ENCODE assay signal across 1 cellular context in the genomic region with DNA sequence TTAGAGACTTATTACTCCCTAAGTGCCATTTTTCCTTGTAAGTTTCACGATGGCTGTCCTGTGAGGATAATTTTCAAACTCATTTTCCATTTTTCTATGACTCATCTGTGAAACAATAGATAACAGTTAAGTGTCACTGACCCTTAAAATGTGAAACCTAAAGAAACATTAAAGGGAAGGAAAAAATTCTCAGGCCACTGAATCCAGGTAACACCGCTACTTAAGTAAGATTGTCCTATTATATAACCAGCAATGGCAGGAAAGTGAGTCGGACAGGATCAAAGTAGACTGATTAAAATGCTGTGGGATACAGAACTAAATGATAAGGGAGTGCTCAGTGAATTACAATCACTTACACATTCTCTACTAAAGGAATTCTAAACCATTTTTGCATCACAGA.
TF ChIP-seq lines count a peak whose summit lies in the region.

No MANE protein-coding gene starts in this region.

TF ChIP-seq in K562, 482 proteins besides CTCF, POLR2A, EP300 and RAD21 (continued from another document and continues in another):
- TF ChIP-seq, protein P1, sequence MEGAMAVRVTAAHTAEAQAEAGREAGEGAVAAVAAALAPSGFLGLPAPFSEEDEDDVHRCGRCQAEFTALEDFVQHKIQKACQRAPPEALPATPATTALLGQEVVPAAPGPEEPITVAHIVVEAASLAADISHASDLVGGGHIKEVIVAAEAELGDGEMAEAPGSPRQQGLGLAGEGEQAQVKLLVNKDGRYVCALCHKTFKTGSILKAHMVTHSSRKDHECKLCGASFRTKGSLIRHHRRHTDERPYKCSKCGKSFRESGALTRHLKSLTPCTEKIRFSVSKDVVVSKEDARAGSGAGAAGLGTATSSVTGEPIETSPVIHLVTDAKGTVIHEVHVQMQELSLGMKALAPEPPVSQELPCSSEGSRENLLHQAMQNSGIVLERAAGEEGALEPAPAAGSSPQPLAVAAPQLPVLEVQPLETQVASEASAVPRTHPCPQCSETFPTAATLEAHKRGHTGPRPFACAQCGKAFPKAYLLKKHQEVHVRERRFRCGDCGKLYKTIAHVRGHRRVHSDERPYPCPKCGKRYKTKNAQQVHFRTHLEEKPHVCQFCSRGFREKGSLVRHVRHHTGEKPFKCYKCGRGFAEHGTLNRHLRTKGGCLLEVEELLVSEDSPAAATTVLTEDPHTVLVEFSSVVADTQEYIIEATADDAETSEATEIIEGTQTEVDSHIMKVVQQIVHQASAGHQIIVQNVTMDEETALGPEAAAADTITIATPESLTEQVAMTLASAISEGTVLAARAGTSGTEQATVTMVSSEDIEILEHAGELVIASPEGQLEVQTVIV (CRISPR knock-in tag; IDR thresholded peaks at IDR 0.05; ENCODE audit: borderline replicate concordance) = no peak
- TF ChIP-seq FIP1L1 (IDR thresholded peaks at IDR 0.05; ENCODE audit: low read depth, low read length, poor library complexity, severe bottlenecking) = no peak
- TF ChIP-seq KLF1 (tag; IDR thresholded peaks at IDR 0.05) = no peak
- TF ChIP-seq ZBED1 (IDR thresholded peaks at IDR 0.05) = no peak
- TF ChIP-seq, protein P2, sequence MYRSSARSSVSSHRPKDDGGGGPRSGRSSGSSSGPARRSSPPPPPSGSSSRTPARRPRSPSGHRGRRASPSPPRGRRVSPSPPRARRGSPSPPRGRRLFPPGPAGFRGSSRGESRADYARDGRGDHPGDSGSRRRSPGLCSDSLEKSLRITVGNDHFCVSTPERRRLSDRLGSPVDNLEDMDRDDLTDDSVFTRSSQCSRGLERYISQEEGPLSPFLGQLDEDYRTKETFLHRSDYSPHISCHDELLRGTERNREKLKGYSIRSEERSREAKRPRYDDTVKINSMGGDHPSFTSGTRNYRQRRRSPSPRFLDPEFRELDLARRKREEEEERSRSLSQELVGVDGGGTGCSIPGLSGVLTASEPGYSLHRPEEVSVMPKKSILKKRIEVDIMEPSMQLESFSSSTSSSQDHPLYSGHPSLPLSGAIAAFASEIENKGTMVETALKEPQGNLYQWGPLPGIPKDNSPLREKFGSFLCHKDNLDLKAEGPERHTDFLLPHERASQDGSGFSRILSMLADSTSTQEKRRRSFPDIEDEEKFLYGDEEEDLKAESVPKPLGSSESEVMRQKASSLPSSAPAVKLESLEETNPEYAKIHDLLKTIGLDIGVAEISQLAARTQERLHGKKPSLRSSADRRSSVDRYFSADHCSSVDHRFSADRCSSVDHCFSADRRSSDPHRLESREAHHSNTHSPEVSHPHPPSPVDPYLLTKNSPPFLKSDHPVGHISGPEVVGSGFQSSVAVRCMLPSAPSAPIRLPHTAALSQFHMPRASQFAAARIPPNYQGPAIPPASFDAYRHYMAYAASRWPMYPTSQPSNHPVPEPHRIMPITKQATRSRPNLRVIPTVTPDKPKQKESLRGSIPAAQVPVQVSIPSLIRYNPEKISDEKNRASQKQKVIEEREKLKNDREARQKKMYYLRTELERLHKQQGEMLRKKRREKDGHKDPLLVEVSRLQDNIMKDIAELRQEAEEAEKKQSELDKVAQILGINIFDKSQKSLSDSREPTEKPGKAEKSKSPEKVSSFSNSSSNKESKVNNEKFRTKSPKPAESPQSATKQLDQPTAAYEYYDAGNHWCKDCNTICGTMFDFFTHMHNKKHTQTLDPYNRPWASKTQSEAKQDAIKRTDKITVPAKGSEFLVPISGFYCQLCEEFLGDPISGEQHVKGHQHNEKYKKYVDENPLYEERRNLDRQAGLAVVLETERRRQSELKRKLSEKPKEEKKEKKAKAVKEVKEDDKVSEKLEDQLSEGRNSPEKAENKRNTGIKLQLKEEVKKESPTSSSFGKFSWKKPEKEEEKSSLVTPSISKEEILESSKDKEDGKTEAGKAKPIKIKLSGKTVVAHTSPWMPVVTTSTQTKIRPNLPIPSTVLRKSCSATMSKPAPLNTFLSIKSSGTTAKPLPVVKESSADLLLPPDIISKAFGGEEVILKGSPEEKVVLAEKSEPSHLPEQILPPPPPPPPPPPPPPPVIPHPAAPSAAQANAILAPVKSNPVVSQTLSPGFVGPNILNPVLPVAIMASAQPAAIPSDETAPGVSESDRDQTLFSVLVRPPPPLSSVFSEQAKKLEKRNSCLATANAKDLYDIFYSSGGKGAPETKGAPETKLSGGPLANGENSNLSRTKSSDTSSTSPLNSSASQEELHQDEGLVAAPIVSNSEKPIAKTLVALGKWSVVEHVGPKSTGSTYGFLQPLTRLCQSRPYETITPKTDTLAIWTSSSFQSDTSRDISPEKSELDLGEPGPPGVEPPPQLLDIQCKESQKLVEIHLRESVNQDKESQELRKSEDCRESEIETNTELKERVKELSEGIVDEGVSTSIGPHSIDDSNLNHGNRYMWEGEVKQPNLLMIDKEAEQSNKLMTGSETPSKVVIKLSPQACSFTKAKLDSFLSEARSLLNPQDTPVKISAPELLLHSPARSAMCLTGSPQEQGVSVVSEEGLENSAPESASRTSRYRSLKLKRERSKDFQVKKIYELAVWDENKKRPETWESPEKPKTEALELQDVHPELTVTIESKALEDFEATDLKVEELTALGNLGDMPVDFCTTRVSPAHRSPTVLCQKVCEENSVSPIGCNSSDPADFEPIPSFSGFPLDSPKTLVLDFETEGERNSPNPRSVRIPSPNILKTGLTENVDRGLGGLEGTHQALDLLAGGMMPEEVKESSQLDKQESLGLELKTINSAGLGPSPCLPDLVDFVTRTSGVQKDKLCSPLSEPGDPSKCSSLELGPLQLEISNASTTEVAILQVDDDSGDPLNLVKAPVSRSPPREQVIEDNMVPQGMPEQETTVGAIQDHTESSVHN (IDR thresholded peaks at IDR 0.05; ENCODE audit: borderline replicate concordance in 1 of 2, low read depth in 1 of 2) = no peak
- no peak for TF ChIP-seq BACH1 (tag; IDR thresholded peaks at IDR 0.05)
- no peak for TF ChIP-seq SP2 (IDR thresholded peaks at IDR 0.05; ENCODE audit: extremely low read depth, low read depth, low read length, poor library complexity, severe bottlenecking)
- no peak for TF ChIP-seq STAT5B (CRISPR knock-in tag; IDR thresholded peaks at IDR 0.05)
- TF ChIP-seq LARP7 (IDR thresholded peaks at IDR 0.05) = no peak
- TF ChIP-seq NR2F6 (CRISPR knock-in tag; IDR thresholded peaks at IDR 0.05) = no peak
- no peak for TF ChIP-seq POLR3A (IDR thresholded peaks at IDR 0.05; ENCODE audit: borderline replicate concordance, extremely low read depth, insufficient read depth, insufficient read length)
- TF ChIP-seq JUNB (CRISPR knock-in tag; conservative IDR thresholded peaks at IDR 0.05) = no peak
- TF ChIP-seq, protein P3, sequence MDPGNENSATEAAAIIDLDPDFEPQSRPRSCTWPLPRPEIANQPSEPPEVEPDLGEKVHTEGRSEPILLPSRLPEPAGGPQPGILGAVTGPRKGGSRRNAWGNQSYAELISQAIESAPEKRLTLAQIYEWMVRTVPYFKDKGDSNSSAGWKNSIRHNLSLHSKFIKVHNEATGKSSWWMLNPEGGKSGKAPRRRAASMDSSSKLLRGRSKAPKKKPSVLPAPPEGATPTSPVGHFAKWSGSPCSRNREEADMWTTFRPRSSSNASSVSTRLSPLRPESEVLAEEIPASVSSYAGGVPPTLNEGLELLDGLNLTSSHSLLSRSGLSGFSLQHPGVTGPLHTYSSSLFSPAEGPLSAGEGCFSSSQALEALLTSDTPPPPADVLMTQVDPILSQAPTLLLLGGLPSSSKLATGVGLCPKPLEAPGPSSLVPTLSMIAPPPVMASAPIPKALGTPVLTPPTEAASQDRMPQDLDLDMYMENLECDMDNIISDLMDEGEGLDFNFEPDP (CRISPR knock-in tag; IDR thresholded peaks at IDR 0.05) = no peak
- TF ChIP-seq MEF2D (tag; conservative IDR thresholded peaks at IDR 0.05; ENCODE audit: low read depth) = 0 out of 2 replicates have a peak, but pooled peaks have one; percentile 32
- TF ChIP-seq CBX3 (IDR thresholded peaks at IDR 0.05; ENCODE audit: borderline replicate concordance in 1 of 2, low read length in 2 of 2) = peak in 1 of 2 experiments; percentile 26; a peak in 1 of 3 replicates
- TF ChIP-seq, protein P4, sequence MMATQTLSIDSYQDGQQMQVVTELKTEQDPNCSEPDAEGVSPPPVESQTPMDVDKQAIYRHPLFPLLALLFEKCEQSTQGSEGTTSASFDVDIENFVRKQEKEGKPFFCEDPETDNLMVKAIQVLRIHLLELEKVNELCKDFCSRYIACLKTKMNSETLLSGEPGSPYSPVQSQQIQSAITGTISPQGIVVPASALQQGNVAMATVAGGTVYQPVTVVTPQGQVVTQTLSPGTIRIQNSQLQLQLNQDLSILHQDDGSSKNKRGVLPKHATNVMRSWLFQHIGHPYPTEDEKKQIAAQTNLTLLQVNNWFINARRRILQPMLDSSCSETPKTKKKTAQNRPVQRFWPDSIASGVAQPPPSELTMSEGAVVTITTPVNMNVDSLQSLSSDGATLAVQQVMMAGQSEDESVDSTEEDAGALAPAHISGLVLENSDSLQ (IDR thresholded peaks at IDR 0.05) = no peak
- TF ChIP-seq CREM (IDR thresholded peaks at IDR 0.05; ENCODE audit: low read depth) = no peak
- TF ChIP-seq BRF1 (IDR thresholded peaks at IDR 0.05; ENCODE audit: borderline replicate concordance, extremely low read depth, insufficient read length) = no peak
- no peak for TF ChIP-seq TFAM (CRISPR knock-in tag; conservative IDR thresholded peaks at IDR 0.05)
- no peak for TF ChIP-seq FOXK1 (CRISPR knock-in tag; IDR thresholded peaks at IDR 0.05; ENCODE audit: borderline replicate concordance)
- no peak for TF ChIP-seq ZNF561 (CRISPR knock-in tag; conservative IDR thresholded peaks at IDR 0.05)
- no peak for TF ChIP-seq HNRNPLL (IDR thresholded peaks at IDR 0.05; ENCODE audit: low read depth, low read length, poor library complexity, severe bottlenecking)
- TF ChIP-seq KAT8 (IDR thresholded peaks at IDR 0.05; ENCODE audit: low read depth) = no peak
- no peak for TF ChIP-seq HMG20A (CRISPR knock-in tag; conservative IDR thresholded peaks at IDR 0.05)
- TF ChIP-seq, protein P5, sequence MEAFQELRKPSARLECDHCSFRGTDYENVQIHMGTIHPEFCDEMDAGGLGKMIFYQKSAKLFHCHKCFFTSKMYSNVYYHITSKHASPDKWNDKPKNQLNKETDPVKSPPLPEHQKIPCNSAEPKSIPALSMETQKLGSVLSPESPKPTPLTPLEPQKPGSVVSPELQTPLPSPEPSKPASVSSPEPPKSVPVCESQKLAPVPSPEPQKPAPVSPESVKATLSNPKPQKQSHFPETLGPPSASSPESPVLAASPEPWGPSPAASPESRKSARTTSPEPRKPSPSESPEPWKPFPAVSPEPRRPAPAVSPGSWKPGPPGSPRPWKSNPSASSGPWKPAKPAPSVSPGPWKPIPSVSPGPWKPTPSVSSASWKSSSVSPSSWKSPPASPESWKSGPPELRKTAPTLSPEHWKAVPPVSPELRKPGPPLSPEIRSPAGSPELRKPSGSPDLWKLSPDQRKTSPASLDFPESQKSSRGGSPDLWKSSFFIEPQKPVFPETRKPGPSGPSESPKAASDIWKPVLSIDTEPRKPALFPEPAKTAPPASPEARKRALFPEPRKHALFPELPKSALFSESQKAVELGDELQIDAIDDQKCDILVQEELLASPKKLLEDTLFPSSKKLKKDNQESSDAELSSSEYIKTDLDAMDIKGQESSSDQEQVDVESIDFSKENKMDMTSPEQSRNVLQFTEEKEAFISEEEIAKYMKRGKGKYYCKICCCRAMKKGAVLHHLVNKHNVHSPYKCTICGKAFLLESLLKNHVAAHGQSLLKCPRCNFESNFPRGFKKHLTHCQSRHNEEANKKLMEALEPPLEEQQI (IDR thresholded peaks at IDR 0.05) = peak; percentile 76; the same call in 1 of the 2 replicates
- TF ChIP-seq CCNT2 (IDR thresholded peaks at IDR 0.05; ENCODE audit: borderline replicate concordance, extremely low read depth, insufficient read length, low read depth, low read length) = no peak
- TF ChIP-seq FOXP1 (CRISPR knock-in tag; IDR thresholded peaks at IDR 0.05) = no peak
- TF ChIP-seq RFX1 (IDR thresholded peaks at IDR 0.05) = no peak
- no peak for TF ChIP-seq CBX2 (IDR thresholded peaks at IDR 0.05; ENCODE audit: insufficient read depth, low read length, poor library complexity, severe bottlenecking)
- TF ChIP-seq TRIM24 (IDR thresholded peaks at IDR 0.05) = peak in 1 of 2 experiments; percentile 47; a peak in 1 of 4 replicates
- no peak for TF ChIP-seq PCBP1 (IDR thresholded peaks at IDR 0.05; ENCODE audit: low read depth, low read length, poor library complexity, severe bottlenecking)
- TF ChIP-seq, protein P6, sequence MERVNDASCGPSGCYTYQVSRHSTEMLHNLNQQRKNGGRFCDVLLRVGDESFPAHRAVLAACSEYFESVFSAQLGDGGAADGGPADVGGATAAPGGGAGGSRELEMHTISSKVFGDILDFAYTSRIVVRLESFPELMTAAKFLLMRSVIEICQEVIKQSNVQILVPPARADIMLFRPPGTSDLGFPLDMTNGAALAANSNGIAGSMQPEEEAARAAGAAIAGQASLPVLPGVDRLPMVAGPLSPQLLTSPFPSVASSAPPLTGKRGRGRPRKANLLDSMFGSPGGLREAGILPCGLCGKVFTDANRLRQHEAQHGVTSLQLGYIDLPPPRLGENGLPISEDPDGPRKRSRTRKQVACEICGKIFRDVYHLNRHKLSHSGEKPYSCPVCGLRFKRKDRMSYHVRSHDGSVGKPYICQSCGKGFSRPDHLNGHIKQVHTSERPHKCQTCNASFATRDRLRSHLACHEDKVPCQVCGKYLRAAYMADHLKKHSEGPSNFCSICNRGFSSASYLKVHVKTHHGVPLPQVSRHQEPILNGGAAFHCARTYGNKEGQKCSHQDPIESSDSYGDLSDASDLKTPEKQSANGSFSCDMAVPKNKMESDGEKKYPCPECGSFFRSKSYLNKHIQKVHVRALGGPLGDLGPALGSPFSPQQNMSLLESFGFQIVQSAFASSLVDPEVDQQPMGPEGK (CRISPR knock-in tag; IDR thresholded peaks at IDR 0.05; ENCODE audit: borderline replicate concordance) = no peak
- no peak for TF ChIP-seq HNRNPUL1 (IDR thresholded peaks at IDR 0.05; ENCODE audit: low read length)
- no peak for TF ChIP-seq NFE2L1 (tag; IDR thresholded peaks at IDR 0.05; ENCODE audit: borderline replicate concordance, low read depth)
- peak; percentile 87 for TF ChIP-seq JUN (IDR thresholded peaks at IDR 0.05; ENCODE audit: borderline replicate concordance, low read depth, low read length)
- TF ChIP-seq JUN (CRISPR knock-in tag; IDR thresholded peaks at IDR 0.05; ENCODE audit: borderline replicate concordance) = no peak
- TF ChIP-seq ZNF184 (CRISPR knock-in tag; IDR thresholded peaks at IDR 0.05) = no peak
- TF ChIP-seq POLR2AphosphoS5 (IDR thresholded peaks at IDR 0.05; ENCODE audit: control insufficient read depth, insufficient read depth, low read depth, low read length) = no peak
- TF ChIP-seq ZNF431 (CRISPR knock-in tag; IDR thresholded peaks at IDR 0.05) = no peak
- no peak for TF ChIP-seq ZNF24 (IDR thresholded peaks at IDR 0.05)
- no peak for TF ChIP-seq CSDE1 (IDR thresholded peaks at IDR 0.05)
- TF ChIP-seq SNRNP70 (optimal IDR thresholded peaks at IDR 0.05; ENCODE audit: low read depth, low read length) = no peak
- TF ChIP-seq RBM17 (IDR thresholded peaks at IDR 0.05; ENCODE audit: borderline replicate concordance, low read depth, low read length) = no peak
- peak; percentile 61 for TF ChIP-seq TEAD4 (IDR thresholded peaks at IDR 0.05; ENCODE audit: low read length)
- TF ChIP-seq TEAD4 (CRISPR knock-in tag; IDR thresholded peaks at IDR 0.05; ENCODE audit: borderline replicate concordance) = no peak
- no peak for TF ChIP-seq ELF2 (CRISPR knock-in tag; IDR thresholded peaks at IDR 0.05)
